ENCODE assay signal across 1 cellular context in the genomic region with DNA sequence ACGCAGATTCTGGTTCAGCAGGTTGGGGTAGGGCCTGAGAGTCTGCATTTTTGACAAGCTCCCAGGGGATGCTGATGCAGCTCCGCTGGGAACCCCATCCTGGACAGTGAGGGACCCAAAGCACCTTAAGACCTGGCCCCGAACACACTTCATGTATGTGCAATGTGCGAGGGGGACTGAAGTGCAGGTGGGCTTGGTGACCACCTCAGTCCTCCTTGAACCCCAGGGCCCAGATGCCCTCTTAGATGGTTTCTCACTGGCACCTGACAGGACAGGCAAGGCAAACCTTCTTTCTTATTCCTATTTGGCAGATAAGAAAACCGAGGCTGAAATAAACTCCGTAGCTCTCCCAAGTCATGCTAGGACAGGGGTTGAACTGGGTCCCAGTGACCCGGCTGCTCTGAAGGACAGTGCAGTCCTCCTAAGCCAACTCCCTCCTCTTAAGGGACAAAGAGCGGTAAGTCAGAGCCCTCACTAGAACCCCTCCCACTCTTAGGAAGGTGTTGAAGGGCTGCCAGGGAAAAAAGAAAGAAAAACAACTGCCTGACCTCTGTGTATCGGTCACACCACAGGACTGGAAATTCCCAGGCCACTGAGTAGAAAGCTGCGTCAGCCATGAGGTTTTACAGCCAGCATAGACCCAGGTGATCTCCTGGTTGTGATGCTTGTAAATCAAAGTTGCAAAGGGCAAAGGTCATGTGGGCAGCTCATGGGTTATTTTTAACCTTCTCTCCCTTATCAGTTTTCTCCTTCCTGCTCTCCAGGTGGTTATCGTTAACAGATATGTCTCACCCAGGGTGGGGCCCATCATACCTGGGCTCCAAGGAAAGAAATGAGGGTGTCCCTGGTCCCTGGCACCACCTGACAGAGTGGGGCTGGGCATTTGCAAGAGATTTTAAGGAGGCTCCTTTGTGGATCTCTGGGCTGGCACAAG.
TF ChIP-seq lines count a peak whose summit lies in the region.

No MANE protein-coding gene starts in this region.

TF ChIP-seq in WTC11, 78 proteins besides CTCF, POLR2A, EP300 and RAD21 (continued from another document):
- TF ChIP-seq, protein P1, sequence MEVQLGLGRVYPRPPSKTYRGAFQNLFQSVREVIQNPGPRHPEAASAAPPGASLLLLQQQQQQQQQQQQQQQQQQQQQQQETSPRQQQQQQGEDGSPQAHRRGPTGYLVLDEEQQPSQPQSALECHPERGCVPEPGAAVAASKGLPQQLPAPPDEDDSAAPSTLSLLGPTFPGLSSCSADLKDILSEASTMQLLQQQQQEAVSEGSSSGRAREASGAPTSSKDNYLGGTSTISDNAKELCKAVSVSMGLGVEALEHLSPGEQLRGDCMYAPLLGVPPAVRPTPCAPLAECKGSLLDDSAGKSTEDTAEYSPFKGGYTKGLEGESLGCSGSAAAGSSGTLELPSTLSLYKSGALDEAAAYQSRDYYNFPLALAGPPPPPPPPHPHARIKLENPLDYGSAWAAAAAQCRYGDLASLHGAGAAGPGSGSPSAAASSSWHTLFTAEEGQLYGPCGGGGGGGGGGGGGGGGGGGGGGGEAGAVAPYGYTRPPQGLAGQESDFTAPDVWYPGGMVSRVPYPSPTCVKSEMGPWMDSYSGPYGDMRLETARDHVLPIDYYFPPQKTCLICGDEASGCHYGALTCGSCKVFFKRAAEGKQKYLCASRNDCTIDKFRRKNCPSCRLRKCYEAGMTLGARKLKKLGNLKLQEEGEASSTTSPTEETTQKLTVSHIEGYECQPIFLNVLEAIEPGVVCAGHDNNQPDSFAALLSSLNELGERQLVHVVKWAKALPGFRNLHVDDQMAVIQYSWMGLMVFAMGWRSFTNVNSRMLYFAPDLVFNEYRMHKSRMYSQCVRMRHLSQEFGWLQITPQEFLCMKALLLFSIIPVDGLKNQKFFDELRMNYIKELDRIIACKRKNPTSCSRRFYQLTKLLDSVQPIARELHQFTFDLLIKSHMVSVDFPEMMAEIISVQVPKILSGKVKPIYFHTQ (CRISPR knock-in tag; IDR thresholded peaks at IDR 0.05): no peak
- TF ChIP-seq FOXP1 (CRISPR knock-in tag; IDR thresholded peaks at IDR 0.05; ENCODE audit: borderline replicate concordance): no peak
- TF ChIP-seq, protein P2, sequence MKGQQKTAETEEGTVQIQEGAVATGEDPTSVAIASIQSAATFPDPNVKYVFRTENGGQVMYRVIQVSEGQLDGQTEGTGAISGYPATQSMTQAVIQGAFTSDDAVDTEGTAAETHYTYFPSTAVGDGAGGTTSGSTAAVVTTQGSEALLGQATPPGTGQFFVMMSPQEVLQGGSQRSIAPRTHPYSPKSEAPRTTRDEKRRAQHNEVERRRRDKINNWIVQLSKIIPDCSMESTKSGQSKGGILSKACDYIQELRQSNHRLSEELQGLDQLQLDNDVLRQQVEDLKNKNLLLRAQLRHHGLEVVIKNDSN (CRISPR knock-in tag; IDR thresholded peaks at IDR 0.05): no peak
- TF ChIP-seq JUN (CRISPR knock-in tag; IDR thresholded peaks at IDR 0.05): no peak
TF ChIP-seq in WTC11: peak in this region for 0.
